Comparison of ENCODE assay signal across 24 cellular contexts in the genomic region with DNA sequence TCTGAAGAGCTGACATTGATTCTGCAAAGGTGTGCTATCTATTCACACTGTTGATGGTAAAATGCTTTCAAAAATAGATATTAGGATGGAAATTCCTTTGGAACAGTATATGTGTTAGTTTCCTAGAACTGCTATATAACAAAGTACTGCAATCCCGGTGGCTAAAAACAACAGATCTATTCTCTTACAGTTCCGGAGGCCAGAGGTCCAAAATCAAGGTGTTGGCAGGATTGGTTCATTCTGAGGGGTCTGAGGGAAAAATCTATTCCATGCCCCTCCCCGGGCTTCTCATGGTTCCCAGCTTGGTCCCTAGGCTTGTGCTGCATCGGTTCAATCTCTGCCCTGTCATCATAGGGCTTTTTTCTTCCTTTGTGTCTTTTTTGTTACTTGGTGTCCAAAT.
DNase-seq lines count a peak whose midpoint lies in the region; ATAC-seq lines count a peak whose summit lies in the region.
"Had no signal": no experiment of that assay in that cellular context is flagged by ENCODE, and none has a peak within 500 bp of the region (broad histone marks: within the 10 kb centered on the region; RNA-seq: fewer than 3 reads in every experiment).

No MANE protein-coding gene starts in this region.

- H3K4me3 Mint-ChIP-seq in stimulated activated naive CD8-positive, alpha-beta T cell treated with anti-CD3 and anti-CD28 coated beads, Interleukin-15, Interleukin-2, amounts not matched to agents 100 ng/mL and 50 ng/mL, for 24 hours: no peak overlapping the region
- H3K4me3 Mint-ChIP-seq in natural killer cell treated with Interleukin-12 subunit alpha and Interleukin-12 subunit beta and Interleukin-15 and Interleukin-18, amount 100 ng/mL, for 72 hours: peak overlapping the region; percentile 56
- H3K4me3 Mint-ChIP-seq: activated CD4-positive, alpha-beta T cell treated with anti-CD3 and anti-CD28 coated beads, Interleukin-2, amount 10 ng/mL, durations not matched to agents 7 days and 5 days; CD14-positive monocyte had no signal

- DNase-seq in stimulated activated naive CD8-positive, alpha-beta T cell treated with anti-CD3 and anti-CD28 coated beads, Interleukin-15, Interleukin-2, amounts not matched to agents 100 U/mL and 50 U/mL, for 24 hours: no peak
- no peak for DNase-seq in natural killer cell treated with Interleukin-12 subunit alpha and Interleukin-12 subunit beta and Interleukin-15 and Interleukin-18, amount 100 ng/mL, for 72 hours (ENCODE audit: low spot score)
- no peak for DNase-seq in DMS114 treated with DMSO at 0.1 percent for 48 hours (lab: John Stamatoyannopoulos, UW; ENCODE audit: unreplicated experiment)
- no peak for DNase-seq in NCI-H510A treated with DMSO at 0.1 percent for 48 hours (lab: John Stamatoyannopoulos, UW)
- DNase-seq: activated CD4-positive, alpha-beta T cell treated with anti-CD3 and anti-CD28 coated beads, Interleukin-2, amount 10 ng/mL, durations not matched to agents 7 days and 5 days; activated naive CD4-positive, alpha-beta T cell treated with anti-CD3 and anti-CD28 coated beads, Interleukin-2, amount 50 U/mL, for 16 hours; DMS53; effector memory CD4-positive, alpha-beta T cell; GF-D8; HCEC 1CT; NCI-H1092 treated with DMSO at 0.1 percent for 48 hours; NCI-H2029 treated with DMSO at 0.1 percent for 48 hours; NCI-H345; PC-3; SHP77 treated with DMSO at 0.1 percent for 48 hours; stimulated activated CD8-positive, alpha-beta memory T cell treated with anti-CD3 and anti-CD28 coated beads, Interleukin-4, amount 100 ng/mL, for 48 hours; SW 1271 had no signal

- H3K4me1 Mint-ChIP-seq in stimulated activated naive CD8-positive, alpha-beta T cell treated with anti-CD3 and anti-CD28 coated beads, Interleukin-15, Interleukin-2, amounts not matched to agents 100 ng/mL and 50 ng/mL, for 24 hours (ENCODE audit: low read depth): peaks cover 89% of the 10 kb centered on the region
- peaks cover 49 to 69% of the 10 kb centered on the region in 2 donors for H3K4me1 Mint-ChIP-seq in natural killer cell treated with Interleukin-12 subunit alpha and Interleukin-12 subunit beta and Interleukin-15 and Interleukin-18, amount 100 ng/mL, for 72 hours (ENCODE audit: low read depth in 2 of 2)

- peaks cover 30% of the 10 kb centered on the region for H3K36me3 Mint-ChIP-seq in stimulated activated naive CD8-positive, alpha-beta T cell treated with anti-CD3 and anti-CD28 coated beads, Interleukin-15, Interleukin-2, amounts not matched to agents 100 ng/mL and 50 ng/mL, for 24 hours (ENCODE audit: low read depth)
- peaks cover 10% of the 10 kb centered on the region for H3K36me3 Mint-ChIP-seq in natural killer cell treated with Interleukin-12 subunit alpha and Interleukin-12 subunit beta and Interleukin-15 and Interleukin-18, amount 100 ng/mL, for 72 hours

- ATAC-seq in stimulated activated naive CD8-positive, alpha-beta T cell treated with anti-CD3 and anti-CD28 coated beads, Interleukin-15, Interleukin-2, amounts not matched to agents 100 U/mL and 50 U/mL, for 24 hours: no peak
- ATAC-seq in natural killer cell treated with Interleukin-12 subunit alpha and Interleukin-12 subunit beta and Interleukin-15 and Interleukin-18, amount 100 ng/mL, for 72 hours: no peak
- no peak for ATAC-seq in HG03571 (IDR thresholded peaks at IDR 0.05; ENCODE audit: unreplicated experiment)
- no peak for ATAC-seq in activated CD4-positive, CD25-positive, alpha-beta regulatory T cell treated with anti-CD3 and anti-CD28 coated beads, Interleukin-2, amount 50 U/mL, for 24 hours
- ATAC-seq: gastroesophageal sphincter, PC-3 had no signal

- H3K9me3 Mint-ChIP-seq in stimulated activated naive CD8-positive, alpha-beta T cell treated with anti-CD3 and anti-CD28 coated beads, Interleukin-15, Interleukin-2, amounts not matched to agents 100 ng/mL and 50 ng/mL, for 24 hours: peaks cover 6% of the 10 kb centered on the region
- peaks cover 3% of the 10 kb centered on the region for H3K9me3 Mint-ChIP-seq in natural killer cell treated with Interleukin-12 subunit alpha and Interleukin-12 subunit beta and Interleukin-15 and Interleukin-18, amount 100 ng/mL, for 72 hours

- H3K27me3 Mint-ChIP-seq in stimulated activated naive CD8-positive, alpha-beta T cell treated with anti-CD3 and anti-CD28 coated beads, Interleukin-15, Interleukin-2, amounts not matched to agents 100 ng/mL and 50 ng/mL, for 24 hours: no peaks in the 10 kb centered on the region
- no peaks in the 10 kb centered on the region for H3K27me3 Mint-ChIP-seq in natural killer cell treated with Interleukin-12 subunit alpha and Interleukin-12 subunit beta and Interleukin-15 and Interleukin-18, amount 100 ng/mL, for 72 hours
- H3K27me3 Mint-ChIP-seq: activated CD4-positive, alpha-beta T cell treated with anti-CD3 and anti-CD28 coated beads, Interleukin-2, amount 10 ng/mL, durations not matched to agents 7 days and 5 days had no signal

- H3K27ac Mint-ChIP-seq in stimulated activated naive CD8-positive, alpha-beta T cell treated with anti-CD3 and anti-CD28 coated beads, Interleukin-15, Interleukin-2, amounts not matched to agents 100 ng/mL and 50 ng/mL, for 24 hours: peak overlapping the region; percentile 79
- peak overlapping the region; percentile 94 to 97 for H3K27ac Mint-ChIP-seq in natural killer cell treated with Interleukin-12 subunit alpha and Interleukin-12 subunit beta and Interleukin-15 and Interleukin-18, amount 100 ng/mL, for 72 hours
- H3K27ac Mint-ChIP-seq: activated CD4-positive, alpha-beta T cell treated with anti-CD3 and anti-CD28 coated beads, Interleukin-2, amount 10 ng/mL, durations not matched to agents 7 days and 5 days had no signal

- H3K27ac ChIP-seq in angular gyrus (ENCODE audit: low read depth, low read length): peak overlapping the region; percentile 20
- H3K27ac ChIP-seq: suprapubic skin had no signal
